ENCODE assay signal across 21 cellular contexts in the genomic region with DNA sequence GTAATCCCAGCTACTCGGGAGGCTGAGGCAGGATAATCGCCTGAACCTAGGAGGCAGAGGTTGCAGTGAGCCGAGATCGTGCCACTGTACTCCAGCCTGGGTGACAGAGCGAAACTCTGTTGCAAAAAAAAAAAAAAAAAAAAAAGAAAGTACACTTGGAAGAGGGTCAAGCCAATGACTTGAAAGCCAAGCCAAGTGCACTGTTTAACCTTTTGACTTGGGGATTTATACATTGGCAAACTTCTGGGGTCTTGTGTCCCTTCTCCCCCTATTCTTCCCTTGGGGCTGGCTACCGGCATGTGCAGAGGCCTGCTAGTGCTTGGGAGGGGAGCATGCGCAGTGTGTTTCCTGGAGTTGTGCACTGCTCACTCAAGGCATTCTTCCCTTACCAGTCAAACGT. TPM values are rescaled to one million over a fixed set of nuclear protein-coding genes. Genes with fewer than 3 reads are reported as not detected.
DNase-seq lines count a peak whose midpoint lies in the region; ATAC-seq, FAIRE-seq and TF ChIP-seq lines count a peak whose summit lies in the region.
"Had no signal": no experiment of that assay in that cellular context is flagged by ENCODE, and none has a peak within 500 bp of the region (broad histone marks: within the 10 kb centered on the region; RNA-seq: fewer than 3 reads in every experiment).

No MANE protein-coding gene starts in this region.

- H3K27ac Mint-ChIP-seq in nephron progenitor cell (peak overlapping the region; percentile 57), immature natural killer cell (peak overlapping the region in 1 of 6 donors; percentile 29)
- H3K27ac Mint-ChIP-seq in CD4-positive, alpha-beta memory T cell: no peak overlapping the region
- H3K27ac Mint-ChIP-seq: CD8-positive, alpha-beta T cell had no signal

- TF ChIP-seq RAD21 in K562 (CRISPR knock-in tag; conservative IDR thresholded peaks at IDR 0.05 in 1 of 2, IDR thresholded peaks at IDR 0.05 in 1 of 2): no peak

- H3K4me2 ChIP-seq in K562 (ENCODE audit: insufficient read depth, low read length): no peak overlapping the region

- POLR2A ChIA-PET in HEK293 (lab: Yijun Ruan, JAX): no interaction called here
- POLR2A ChIA-PET in K562 (lab: Yijun Ruan, JAX): interaction anchor here (0.6 to 1.8 kb wide), 2 partner anchors 14 to 412 kb away, joined by 3 to 4 read pairs; a partner anchor contains a TSS
- POLR2A ChIA-PET in CD4-positive, alpha-beta memory T cell (lab: Charles Lee; ENCODE audit: partially characterized antibody): no interaction called here

- H3K36me3 ChIP-seq in HEK293 (ENCODE audit: control insufficient read depth in 2 of 2, insufficient read depth in 1 of 2, low read length in 2 of 2) (no peaks in the 10 kb centered on the region), K562 (ENCODE audit: control insufficient read depth, insufficient read depth, low read length) (no peaks in the 10 kb centered on the region), subcutaneous abdominal adipose tissue (ENCODE audit: control insufficient read depth in 5 of 5, insufficient read depth in 5 of 5, low read length in 5 of 5) (no peaks in the 10 kb centered on the region)
- H3K36me3 ChIP-seq in CD4-positive, alpha-beta memory T cell (ENCODE audit: insufficient read depth, low read length): no peaks in the 10 kb centered on the region
- H3K36me3 ChIP-seq: HAP-1 had no signal

- H3K9me3 ChIP-seq in HEK293 (ENCODE audit: control insufficient read depth, insufficient read depth, low read depth, low read length): no peaks in the 10 kb centered on the region
- no peaks in the 10 kb centered on the region for H3K9me3 ChIP-seq in K562 (replicated peaks; ENCODE audit: control insufficient read depth, insufficient read depth, low read depth, low read length)
- H3K9me3 ChIP-seq in subcutaneous abdominal adipose tissue (ENCODE audit: control insufficient read depth in 5 of 5, low read length in 5 of 5): no peaks in the 10 kb centered on the region
- no peaks in the 10 kb centered on the region for H3K9me3 ChIP-seq in CD4-positive, alpha-beta memory T cell (ENCODE audit: control insufficient read depth in 1 of 2, low read length in 2 of 2)
- H3K9me3 ChIP-seq: HAP-1 had no signal

- H3K27me3 Mint-ChIP-seq in nephron progenitor cell (ENCODE audit: low read depth, poor library complexity) (peaks cover 14% of the 10 kb centered on the region), immature natural killer cell (ENCODE audit: low read depth in 3 of 3) (peaks cover 0 to 3% (median 2%) of the 10 kb centered on the region in 3 donors)
- H3K27me3 Mint-ChIP-seq in CD4-positive, alpha-beta memory T cell: no peaks in the 10 kb centered on the region

- no peak for TF ChIP-seq EP300 in K562 (IDR thresholded peaks at IDR 0.05; ENCODE audit: low read length)

- H3K27ac ChIP-seq in HEK293 (ENCODE audit: extremely low read depth, low read depth, low read length) (no peak overlapping the region), K562 (ENCODE audit: extremely low read depth, low read depth, low read length) (no peak overlapping the region), subcutaneous abdominal adipose tissue (ENCODE audit: low read depth, low read length) (peak overlapping the region; percentile 37)
- no peak overlapping the region for H3K27ac ChIP-seq in CD4-positive, alpha-beta memory T cell (ENCODE audit: low read depth, low read length)

- no peak for ATAC-seq in K562
- ATAC-seq in HG03108 (IDR thresholded peaks at IDR 0.05; ENCODE audit: unreplicated experiment): no peak
- no peak for ATAC-seq in GM18520 (IDR thresholded peaks at IDR 0.05; ENCODE audit: unreplicated experiment)
- ATAC-seq: CD8-positive, alpha-beta T cell; GM12878 had no signal

- no peaks in the 10 kb centered on the region for H3K79me2 ChIP-seq in K562 (ENCODE audit: control insufficient read depth, insufficient read depth, low read length)

- CTCF ChIA-PET in HEK293 (lab: Yijun Ruan, JAX): no interaction called here
- CTCF ChIA-PET in K562 (lab: Yijun Ruan, JAX; ENCODE audit: low intra/inter-chr PET ratio): no interaction called here
- CTCF ChIA-PET in CD4-positive, alpha-beta memory T cell (lab: Charles Lee; ENCODE audit: partially characterized antibody): interaction anchor here (1.2 to 1.3 kb wide), 2 partner anchors 10 to 16 kb away, joined by 3 read pairs; no protein-coding TSS in a partner anchor

- H3K36me3 Mint-ChIP-seq in nephron progenitor cell (ENCODE audit: low read depth) (no peaks in the 10 kb centered on the region), immature natural killer cell (no peaks in the 10 kb centered on the region)
- H3K36me3 Mint-ChIP-seq in CD4-positive, alpha-beta memory T cell: no peaks in the 10 kb centered on the region
- H3K36me3 Mint-ChIP-seq: CD8-positive, alpha-beta T cell had no signal

- intact Hi-C loops in K562 (cut with micrococcal nuclease): loop anchor here (5.0 to 10.0 kb wide), 3 partner anchors 47 to 395 kb away; a partner anchor contains a TSS
- intact Hi-C loops in CD4-positive, alpha-beta memory T cell (cut with micrococcal nuclease): no loop called here

- 74% methylated on average over 6 of the region's 8 CpGs for WGBS in K562 (ENCODE audit: insufficient coverage, low coverage, missing lambda C conversion rate)

- H3K4me3 Mint-ChIP-seq in nephron progenitor cell: no peak overlapping the region
- no peak overlapping the region for H3K4me3 Mint-ChIP-seq in CD4-positive, alpha-beta memory T cell
- no peak overlapping the region for H3K4me3 Mint-ChIP-seq in immature natural killer cell
- H3K4me3 Mint-ChIP-seq: CD8-positive, alpha-beta T cell had no signal

- H3K27me3 ChIP-seq in K562 (ENCODE audit: control insufficient read depth in 2 of 2, insufficient read depth in 2 of 2, low read length in 2 of 2) (no peaks in the 10 kb centered on the region), subcutaneous abdominal adipose tissue (ENCODE audit: control insufficient read depth in 5 of 5, insufficient read depth in 4 of 5, low read length in 5 of 5) (no peaks in the 10 kb centered on the region)
- no peaks in the 10 kb centered on the region for H3K27me3 ChIP-seq in CD4-positive, alpha-beta memory T cell (ENCODE audit: insufficient read depth, low read length)

- H4K20me1 ChIP-seq in K562 (replicated peaks; ENCODE audit: control insufficient read depth, insufficient read depth, low read length): no peaks in the 10 kb centered on the region

- DNase-seq in K562 (ENCODE audit: extremely low read depth in 1 of 4, low spot score in 3 of 4) (no peak), nephron progenitor cell (no peak), immature natural killer cell (no peak)
- DNase-seq in CD4-positive, alpha-beta memory T cell: no peak
- DNase-seq: C1 segment of cervical spinal cord; CD8-positive, alpha-beta T cell; DMS 273 treated with DMSO at 0.1 percent for 48 hours; DMS79; EL; GDM1 had no signal

- H3K9ac ChIP-seq in K562 (ENCODE audit: insufficient read depth in 1 of 2, low read depth in 2 of 2, low read length in 2 of 2) (no peak overlapping the region; a peak in 1 of 4 replicates), subcutaneous abdominal adipose tissue (ENCODE audit: low read length in 5 of 5) (no peak overlapping the region)

- in situ Hi-C loops in K562 (cut with MboI): no loop called here

- H3K9me3 Mint-ChIP-seq in nephron progenitor cell (no peaks in the 10 kb centered on the region), immature natural killer cell (peaks cover 0 to 2% (median 0%) of the 10 kb centered on the region in 6 donors)
- no peaks in the 10 kb centered on the region for H3K9me3 Mint-ChIP-seq in CD4-positive, alpha-beta memory T cell
- H3K9me3 Mint-ChIP-seq: CD8-positive, alpha-beta T cell had no signal

- H3K9me1 ChIP-seq in K562 (ENCODE audit: control insufficient read depth, insufficient read depth, low read length): no peaks in the 10 kb centered on the region

- H2AFZ ChIP-seq in K562 (ENCODE audit: low read depth, low read length): peak overlapping the region; percentile 69

- TF ChIP-seq POLR2A in K562 (conservative IDR thresholded peaks at IDR 0.05): no peak

- H3K4me1 Mint-ChIP-seq in nephron progenitor cell (peaks cover 38% of the 10 kb centered on the region), immature natural killer cell (peaks cover 5 to 10% of the 10 kb centered on the region in 2 donors)
- H3K4me1 Mint-ChIP-seq in CD4-positive, alpha-beta memory T cell: peaks cover 4 to 13% (median 6%) of the 10 kb centered on the region in 4 donors

- TF ChIP-seq CTCF in HEK293 (tag by site-specific recombination; IDR thresholded peaks at IDR 0.05): no peak
- no peak for TF ChIP-seq CTCF in K562 (IDR thresholded peaks at IDR 0.05 in 2 of 3, conservative IDR thresholded peaks at IDR 0.05 in 1 of 3; ENCODE audit: insufficient read depth in 2 of 3, low read depth in 1 of 3, low read length in 3 of 3)
- TF ChIP-seq CTCF in nephron progenitor cell (IDR thresholded peaks at IDR 0.05): no peak

- H3K4me3 ChIP-seq in HEK293 (ENCODE audit: low read depth, low read length): no peak overlapping the region
- no peak overlapping the region for H3K4me3 ChIP-seq in K562
- no peak overlapping the region for H3K4me3 ChIP-seq in subcutaneous abdominal adipose tissue (ENCODE audit: low read depth in 1 of 5, low read length in 5 of 5)
- H3K4me3 ChIP-seq in CD4-positive, alpha-beta memory T cell (ENCODE audit: low read length in 2 of 2): no peak overlapping the region
- H3K4me3 ChIP-seq: GM12878, HAP-1 had no signal

- no TSS peak for BruUV-seq in K562 (replicated peaks; lab: Mats Ljungman, UMichigan)

- no peaks in the 10 kb centered on the region for H3K4me1 ChIP-seq in HEK293 (ENCODE audit: control insufficient read depth, insufficient read depth, low read length)
- peaks cover 28 to 39% of the 10 kb centered on the region in 2 experiments for H3K4me1 ChIP-seq in K562 (replicated peaks in 1 of 2; ENCODE audit: control insufficient read depth in 2 of 2, insufficient read depth in 2 of 2, low read length in 2 of 2)
- peaks cover 0 to 43% (median 30%) of the 10 kb centered on the region in 5 donors for H3K4me1 ChIP-seq in subcutaneous abdominal adipose tissue (ENCODE audit: control insufficient read depth in 5 of 5, insufficient read depth in 5 of 5, low read length in 5 of 5)
- H3K4me1 ChIP-seq in CD4-positive, alpha-beta memory T cell (ENCODE audit: insufficient read depth, low read length): peaks cover 5% of the 10 kb centered on the region

- no peak for FAIRE-seq in K562 (lab: Jason Lieb, UNC)
- FAIRE-seq: D721Med, GM12878, H54 had no signal

RNA-seq across cellular contexts. Expression of a gene that starts 14.3 kb away (rescaled TPM):
- 2.3 and 2.8 TPM in 2 replicates for total RNA-seq in K562 (2011; cell fraction: chromatin; rRNA removed; ENCODE audit: low replicate concordance)
- total RNA-seq in K562 (2011; cell fraction: nucleolus; rRNA removed): 2.2 and 2.5 TPM in 2 replicates
- 1.8 and 2.3 TPM in 2 replicates for total RNA-seq in K562 (2011; cell fraction: nucleoplasm; rRNA removed)
- total RNA-seq in K562 (2014; rRNA removed) (0.24 and 0.36 TPM in 2 replicates), K562 (2014; rRNA removed; fragmentation: Illumina TruSeq; extraction: Trizol) (not detected in 2 replicates), K562 (2015; rRNA removed; fragmentation: Illumina TruSeq; extraction: Trizol) (not detected in 2 replicates), K562 (2021) (0.16 and 0.31 TPM in 2 replicates)
- polyA plus RNA-seq in K562 (2011; rRNA removed) (0.29 and 0.43 TPM in 2 replicates), K562 (2014; fragmentation: Illumina TruSeq; extraction: Trizol) (0.28 TPM in 2 replicates), K562 (2014; fragmentation: Nextera tagmentation; extraction: Ambion mirVana) (under 1 TPM; 0.23 to 0.34 TPM), K562 (2014; rRNA removed) (0.09 and 0.56 TPM in 2 replicates), immature natural killer cell (under 1 TPM in 1 of 3 donors, not detected in 2; 0.18 TPM)
- 0.15 and 0.18 TPM in 2 replicates for polyA plus RNA-seq in K562 (2011; cell fraction: cytosol; rRNA removed)
- 1.0 and 1.1 TPM in 2 replicates for polyA plus RNA-seq in K562 (2011; cell fraction: nucleus; rRNA removed)
- polyA plus RNA-seq in K562 (2012): 0.13 and 1.6 TPM in 2 replicates
- polyA minus RNA-seq in K562 (2011; rRNA and poly(A)+ RNA removed): 0.74 TPM in 1 of 2 replicates, not detected in the other
- polyA minus RNA-seq in K562 (2011; cell fraction: cytosol; rRNA and poly(A)+ RNA removed): not detected in 2 replicates
- 0.54 TPM in 1 of 2 replicates, not detected in the other for polyA minus RNA-seq in K562 (2011; cell fraction: nucleus; rRNA and poly(A)+ RNA removed)
- not detected for total RNA-seq in CD4-positive, alpha-beta memory T cell
- under 1 TPM in 1 of 2 donors, not detected in 1; 0.16 TPM for polyA plus RNA-seq in CD4-positive, alpha-beta memory T cell
- total RNA-seq: A172; A673; CD8-positive, alpha-beta T cell; GM12878 had no signal
- polyA plus RNA-seq: BJ had no signal

RNA-seq across cellular contexts. Expression of a gene that starts 26.3 kb away (rescaled TPM):
- 0.40 and 0.51 TPM in 2 replicates for total RNA-seq in K562 (2011; cell fraction: chromatin; rRNA removed; ENCODE audit: low replicate concordance)
- 0.39 TPM in 1 of 2 replicates, not detected in the other for total RNA-seq in K562 (2011; cell fraction: nucleolus; rRNA removed)
- total RNA-seq in K562 (2011; cell fraction: nucleoplasm; rRNA removed): 0.29 TPM in 1 of 2 replicates, not detected in the other
- total RNA-seq in K562 (2014; rRNA removed): 0.08 TPM in 1 of 2 replicates, not detected in the other
- total RNA-seq in K562 (2014; rRNA removed; fragmentation: Illumina TruSeq; extraction: Trizol): 0.11 TPM in 1 of 2 replicates, not detected in the other
- total RNA-seq in K562 (2015; rRNA removed; fragmentation: Illumina TruSeq; extraction: Trizol): 0.14 and 0.15 TPM in 2 replicates
- 0.09 and 0.29 TPM in 2 replicates for total RNA-seq in K562 (2021)
- polyA plus RNA-seq in K562 (2011; rRNA removed): 0.11 and 0.20 TPM in 2 replicates
- polyA plus RNA-seq in K562 (2011; cell fraction: cytosol; rRNA removed): 0.10 TPM in 1 of 2 replicates, not detected in the other
- 0.07 and 0.21 TPM in 2 replicates for polyA plus RNA-seq in K562 (2011; cell fraction: nucleus; rRNA removed)
- 0.14 and 0.32 TPM in 2 replicates for polyA plus RNA-seq in K562 (2012)
- polyA plus RNA-seq in K562 (2014; fragmentation: Illumina TruSeq; extraction: Trizol): 0.14 and 0.30 TPM in 2 replicates
- polyA plus RNA-seq in K562 (2014; fragmentation: Nextera tagmentation; extraction: Ambion mirVana): under 1 TPM in 1 of 2 experiments, not detected in 1; 0.29 TPM
- polyA plus RNA-seq in K562 (2014; rRNA removed): 0.04 TPM in 1 of 2 replicates, not detected in the other
- 0.18 TPM in 1 of 2 replicates, not detected in the other for polyA minus RNA-seq in K562 (2011; rRNA and poly(A)+ RNA removed)
- not detected in 2 replicates for polyA minus RNA-seq in K562 (2011; cell fraction: cytosol; rRNA and poly(A)+ RNA removed)
- not detected in 2 replicates for polyA minus RNA-seq in K562 (2011; cell fraction: nucleus; rRNA and poly(A)+ RNA removed)
- total RNA-seq in CD4-positive, alpha-beta memory T cell: under 1 TPM in 1 of 2 experiments, not detected in 1; 0.20 TPM
- polyA plus RNA-seq in CD4-positive, alpha-beta memory T cell: not detected
- polyA plus RNA-seq in immature natural killer cell: under 1 TPM in 1 of 3 donors, not detected in 2; 0.82 TPM

RNA-seq across cellular contexts. Expression of a gene that starts 30.3 kb away (rescaled TPM):
- 48.5 and 69.6 TPM in 2 replicates for total RNA-seq in K562 (2011; cell fraction: chromatin; rRNA removed; ENCODE audit: low replicate concordance)
- total RNA-seq in K562 (2011; cell fraction: nucleolus; rRNA removed): 160 and 217 TPM in 2 replicates
- 103 and 113 TPM in 2 replicates for total RNA-seq in K562 (2011; cell fraction: nucleoplasm; rRNA removed)
- total RNA-seq in K562 (2014; rRNA removed): 269 and 325 TPM in 2 replicates
- 156 and 168 TPM in 2 replicates for total RNA-seq in K562 (2014; rRNA removed; fragmentation: Illumina TruSeq; extraction: Trizol)
- total RNA-seq in K562 (2015; rRNA removed; fragmentation: Illumina TruSeq; extraction: Trizol): 504 and 554 TPM in 2 replicates
- total RNA-seq in K562 (2021): 442 and 486 TPM in 2 replicates
- polyA plus RNA-seq in K562 (2011; rRNA removed): 229 and 257 TPM in 2 replicates
- polyA plus RNA-seq in K562 (2011; cell fraction: cytosol; rRNA removed): 517 and 937 TPM in 2 replicates
- 85.7 and 88.0 TPM in 2 replicates for polyA plus RNA-seq in K562 (2011; cell fraction: nucleus; rRNA removed)
- polyA plus RNA-seq in K562 (2012): 593 and 1,047 TPM in 2 replicates
- polyA plus RNA-seq in K562 (2014; fragmentation: Illumina TruSeq; extraction: Trizol): 355 and 561 TPM in 2 replicates
- polyA plus RNA-seq in K562 (2014; fragmentation: Nextera tagmentation; extraction: Ambion mirVana): 1,000 to 10,000 TPM in 1 of 2 experiments, 100 to 1,000 TPM in 1; 987 to 1,119 TPM
- polyA plus RNA-seq in K562 (2014; rRNA removed): 473 and 511 TPM in 2 replicates
- 20.7 and 29.0 TPM in 2 replicates for polyA minus RNA-seq in K562 (2011; rRNA and poly(A)+ RNA removed)
- 93.0 and 102 TPM in 2 replicates for polyA minus RNA-seq in K562 (2011; cell fraction: cytosol; rRNA and poly(A)+ RNA removed)
- polyA minus RNA-seq in K562 (2011; cell fraction: nucleus; rRNA and poly(A)+ RNA removed): 37.6 and 79.6 TPM in 2 replicates
- 10 to 100 TPM; 80.5 to 86.5 TPM for total RNA-seq in CD4-positive, alpha-beta memory T cell
- 100 to 1,000 TPM; 158 to 188 TPM for polyA plus RNA-seq in CD4-positive, alpha-beta memory T cell
- polyA plus RNA-seq in immature natural killer cell: 100 to 1,000 TPM; 172 to 320 (median 243) TPM

RNA-seq across cellular contexts. Expression of a gene that starts 54.9 kb away (rescaled TPM):
- 159 and 242 TPM in 2 replicates for total RNA-seq in K562 (2011; cell fraction: chromatin; rRNA removed; ENCODE audit: low replicate concordance)
- total RNA-seq in K562 (2011; cell fraction: nucleolus; rRNA removed): 85.3 and 92.9 TPM in 2 replicates
- 108 and 134 TPM in 2 replicates for total RNA-seq in K562 (2011; cell fraction: nucleoplasm; rRNA removed)
- 28.4 and 35.8 TPM in 2 replicates for total RNA-seq in K562 (2014; rRNA removed)
- total RNA-seq in K562 (2014; rRNA removed; fragmentation: Illumina TruSeq; extraction: Trizol): 50.8 and 53.4 TPM in 2 replicates
- total RNA-seq in K562 (2015; rRNA removed; fragmentation: Illumina TruSeq; extraction: Trizol): 38.5 and 42.6 TPM in 2 replicates
- 48.3 and 49.9 TPM in 2 replicates for total RNA-seq in K562 (2021)
- polyA plus RNA-seq in K562 (2011; rRNA removed): 48.0 and 48.1 TPM in 2 replicates
- polyA plus RNA-seq in K562 (2011; cell fraction: cytosol; rRNA removed): 42.6 and 44.6 TPM in 2 replicates
- polyA plus RNA-seq in K562 (2011; cell fraction: nucleus; rRNA removed): 138 and 151 TPM in 2 replicates
- polyA plus RNA-seq in K562 (2012): 34.4 and 51.3 TPM in 2 replicates
- polyA plus RNA-seq in K562 (2014; fragmentation: Illumina TruSeq; extraction: Trizol): 35.0 and 41.7 TPM in 2 replicates
- polyA plus RNA-seq in K562 (2014; fragmentation: Nextera tagmentation; extraction: Ambion mirVana): 10 to 100 TPM; 31.1 to 44.5 TPM
- 44.6 and 45.0 TPM in 2 replicates for polyA plus RNA-seq in K562 (2014; rRNA removed)
- polyA minus RNA-seq in K562 (2011; rRNA and poly(A)+ RNA removed): 77.0 and 79.3 TPM in 2 replicates
- polyA minus RNA-seq in K562 (2011; cell fraction: cytosol; rRNA and poly(A)+ RNA removed): 22.6 and 34.1 TPM in 2 replicates
- polyA minus RNA-seq in K562 (2011; cell fraction: nucleus; rRNA and poly(A)+ RNA removed): 72.7 and 114 TPM in 2 replicates
- total RNA-seq in CD4-positive, alpha-beta memory T cell: 10 to 100 TPM; 84.0 to 85.0 TPM
- polyA plus RNA-seq in CD4-positive, alpha-beta memory T cell: 10 to 100 TPM; 37.2 to 42.1 TPM
- polyA plus RNA-seq in immature natural killer cell: 10 to 100 TPM; 27.1 to 57.8 (median 42.4) TPM
